23 cellular contexts compared by ENCODE assay signal in genomic region chr1:75625795-75626194, GRCh38. TPM values are rescaled to one million over a fixed set of nuclear protein-coding genes. Genes with fewer than 3 reads are reported as not detected.
A peak's percentile ranks its signal among the peaks of the same experiment; 100 is the strongest.
DNase-seq lines count a peak whose midpoint lies in the region; ATAC-seq, FAIRE-seq and TF ChIP-seq lines count a peak whose summit lies in the region.
"Had no signal": no experiment of that assay in that cellular context is flagged by ENCODE, and none has a peak within 500 bp of the region (broad histone marks: within the 10 kb centered on the region; RNA-seq: fewer than 3 reads in every experiment).

No MANE protein-coding gene starts in this region.

- no peak for ATAC-seq in K562

- H3K27ac ChIP-seq in OCI-LY3 (ENCODE audit: low read length): no peak overlapping the region
- no peak overlapping the region for H3K27ac ChIP-seq in K562 (ENCODE audit: extremely low read depth, low read depth, low read length)
- H3K27ac ChIP-seq in uterus: no peak overlapping the region
- H3K27ac ChIP-seq: C4-2B, Peyer's patch, SJSA1 had no signal

- TF ChIP-seq CTCF in Loucy (conservative IDR thresholded peaks at IDR 0.05; ENCODE audit: low read length): no peak
- no peak for TF ChIP-seq CTCF in OCI-LY3 (IDR thresholded peaks at IDR 0.05; ENCODE audit: low read depth, low read length)
- TF ChIP-seq CTCF in K562 (IDR thresholded peaks at IDR 0.05 in 2 of 3, conservative IDR thresholded peaks at IDR 0.05 in 1 of 3; ENCODE audit: insufficient read depth in 2 of 3, low read depth in 1 of 3, low read length in 3 of 3): no peak
- no peak for TF ChIP-seq CTCF in uterus (IDR thresholded peaks at IDR 0.05)

- no peaks in the 10 kb centered on the region for H3K36me3 ChIP-seq in Loucy (ENCODE audit: insufficient read depth, low read length)
- H3K36me3 ChIP-seq in OCI-LY3 (replicated peaks; ENCODE audit: low read depth, low read length): no peaks in the 10 kb centered on the region
- H3K36me3 ChIP-seq in K562 (ENCODE audit: control insufficient read depth, insufficient read depth, low read length): no peaks in the 10 kb centered on the region
- H3K36me3 ChIP-seq in uterus: no peaks in the 10 kb centered on the region
- H3K36me3 ChIP-seq: Peyer's patch, SJSA1 had no signal

- H3K9me1 ChIP-seq in K562 (ENCODE audit: control insufficient read depth, insufficient read depth, low read length): no peaks in the 10 kb centered on the region

- H3K9me2 ChIP-seq in Loucy (replicated peaks; ENCODE audit: low read depth, low read length): no peaks in the 10 kb centered on the region

- H3K4me1 ChIP-seq in Loucy (ENCODE audit: insufficient read depth, low read length, poor library complexity, severe bottlenecking) (peaks cover 10% of the 10 kb centered on the region), OCI-LY3 (ENCODE audit: low read length) (no peaks in the 10 kb centered on the region), K562 (replicated peaks in 1 of 2; ENCODE audit: control insufficient read depth in 2 of 2, insufficient read depth in 2 of 2, low read length in 2 of 2) (no peaks in the 10 kb centered on the region), uterus (no peaks in the 10 kb centered on the region)
- H3K4me1 ChIP-seq: Peyer's patch, SJSA1 had no signal

- H4K20me1 ChIP-seq in Loucy (ENCODE audit: insufficient read depth, low read length, poor library complexity, severe bottlenecking) (no peaks in the 10 kb centered on the region), OCI-LY3 (ENCODE audit: insufficient read depth, low read length) (no peaks in the 10 kb centered on the region), K562 (replicated peaks; ENCODE audit: control insufficient read depth, insufficient read depth, low read length) (no peaks in the 10 kb centered on the region)

- intact Hi-C loops in K562 (cut with micrococcal nuclease): no loop called here
- intact Hi-C loops in uterus (cut with DNase I; ENCODE audit: low total_unique reads): no loop called here

- no TSS peak for BruUV-seq in K562 (replicated peaks; lab: Mats Ljungman, UMichigan)

- POLR2A ChIA-PET in K562 (lab: Yijun Ruan, JAX): no interaction called here

- in situ Hi-C loops in K562 (cut with MboI): loop anchor here (10.0 kb wide), 1 partner anchor 371 kb away; no protein-coding TSS in a partner anchor

- CTCF ChIA-PET in K562 (lab: Yijun Ruan, JAX; ENCODE audit: low intra/inter-chr PET ratio): no interaction called here

- peak overlapping the region; percentile 17 for H3K4me2 ChIP-seq in Loucy (ENCODE audit: low read depth, low read length, poor library complexity, severe bottlenecking)
- H3K4me2 ChIP-seq in OCI-LY3 (ENCODE audit: low read length): 0 out of 2 replicates have a peak overlapping the region, but pooled peaks have one; percentile 13
- H3K4me2 ChIP-seq in K562 (ENCODE audit: insufficient read depth, low read length): no peak overlapping the region

- DNase-seq in NOMO-1 treated with DMSO at 0.1 percent for 48 hours (lab: John Stamatoyannopoulos, UW; ENCODE audit: unreplicated experiment): peak; percentile 22
- no peak for DNase-seq in NOMO-1 treated with dmso at 0.1 percent for 144 hours (lab: John Stamatoyannopoulos, UW; ENCODE audit: unreplicated experiment)
- no peak for DNase-seq in K562 (ENCODE audit: extremely low read depth in 1 of 4, low spot score in 3 of 4)
- no peak for DNase-seq in kidney glomerular epithelial cell (lab: John Stamatoyannopoulos, UW)
- DNase-seq in uterus: no peak
- DNase-seq in midbrain (lab: John Stamatoyannopoulos, UW): no peak
- DNase-seq: 8988T; Calu3; CD8-positive, alpha-beta memory T cell; DMS153; GOT3; HCEC 1CT; NCI-H1417; NCI-H1694 treated with DMSO at 0.1 percent for 48 hours; NCI-H446; NCI-H526; Peyer's patch had no signal

- no peak overlapping the region for H3K9ac ChIP-seq in Loucy (ENCODE audit: low read depth, low read length, poor library complexity, severe bottlenecking)
- no peak overlapping the region for H3K9ac ChIP-seq in OCI-LY3 (ENCODE audit: low read length)
- no peak overlapping the region for H3K9ac ChIP-seq in K562 (ENCODE audit: insufficient read depth in 1 of 2, low read depth in 2 of 2, low read length in 2 of 2)

- TF ChIP-seq RAD21 in K562 (CRISPR knock-in tag; conservative IDR thresholded peaks at IDR 0.05 in 1 of 2, IDR thresholded peaks at IDR 0.05 in 1 of 2): no peak

- no peaks in the 10 kb centered on the region for H3F3A ChIP-seq in Loucy (ENCODE audit: low read depth)

- H3K27me3 ChIP-seq in Loucy (ENCODE audit: insufficient read depth, low read length, poor library complexity, severe bottlenecking) (no peaks in the 10 kb centered on the region), OCI-LY3 (ENCODE audit: low read depth, low read length) (no peaks in the 10 kb centered on the region), K562 (ENCODE audit: control insufficient read depth in 2 of 2, insufficient read depth in 2 of 2, low read length in 2 of 2) (no peaks in the 10 kb centered on the region), uterus (no peaks in the 10 kb centered on the region)
- H3K27me3 ChIP-seq: Peyer's patch had no signal

- H3K79me2 ChIP-seq in Loucy (ENCODE audit: insufficient read depth, low read length): no peaks in the 10 kb centered on the region
- H3K79me2 ChIP-seq in OCI-LY3 (ENCODE audit: low read length): no peaks in the 10 kb centered on the region
- H3K79me2 ChIP-seq in K562 (ENCODE audit: control insufficient read depth, insufficient read depth, low read length): no peaks in the 10 kb centered on the region

- no peak overlapping the region for H3K4me3 ChIP-seq in Loucy (ENCODE audit: low read length, poor library complexity, severe bottlenecking)
- H3K4me3 ChIP-seq in OCI-LY3 (ENCODE audit: low read length): no peak overlapping the region
- no peak overlapping the region for H3K4me3 ChIP-seq in K562
- H3K4me3 ChIP-seq in uterus: no peak overlapping the region
- H3K4me3 ChIP-seq: Peyer's patch, SJSA1 had no signal

- no peaks in the 10 kb centered on the region for H3K9me3 ChIP-seq in Loucy (ENCODE audit: insufficient read depth, low read depth, low read length)
- no peaks in the 10 kb centered on the region for H3K9me3 ChIP-seq in OCI-LY3 (ENCODE audit: insufficient read depth, low read length)
- no peaks in the 10 kb centered on the region for H3K9me3 ChIP-seq in K562 (replicated peaks; ENCODE audit: control insufficient read depth, insufficient read depth, low read depth, low read length)
- H3K9me3 ChIP-seq in uterus: no peaks in the 10 kb centered on the region
- H3K9me3 ChIP-seq: Peyer's patch, SJSA1 had no signal

- FAIRE-seq in K562 (lab: Jason Lieb, UNC): no peak
- FAIRE-seq: G401.6, GM12892 had no signal

- no peak for TF ChIP-seq POLR2A in K562 (conservative IDR thresholded peaks at IDR 0.05)
- no peak for TF ChIP-seq POLR2A in uterus (IDR thresholded peaks at IDR 0.05)

- no peak for TF ChIP-seq EP300 in K562 (IDR thresholded peaks at IDR 0.05; ENCODE audit: low read length)

- WGBS in K562 (ENCODE audit: insufficient coverage, low coverage, missing lambda C conversion rate): 8% methylated on average over 3 of the region's 3 CpGs

- no peak overlapping the region for H2AFZ ChIP-seq in Loucy (ENCODE audit: low read length)
- no peak overlapping the region for H2AFZ ChIP-seq in OCI-LY3 (ENCODE audit: low read depth, low read length)
- H2AFZ ChIP-seq in K562 (ENCODE audit: low read depth, low read length): no peak overlapping the region

TF ChIP-seq in K562, 482 proteins besides CTCF, POLR2A, EP300 and RAD21 (continues in another document):
- TF ChIP-seq MAFG (tag; conservative IDR thresholded peaks at IDR 0.05) (no peak), NR1H2 (CRISPR knock-in tag; IDR thresholded peaks at IDR 0.05) (no peak), ZBTB17 (CRISPR knock-in tag; IDR thresholded peaks at IDR 0.05) (no peak), ZNF561 (CRISPR knock-in tag; conservative IDR thresholded peaks at IDR 0.05) (no peak), GABPA (tag; conservative IDR thresholded peaks at IDR 0.05; ENCODE audit: low read depth) (peak; percentile 67), NCOA4 (IDR thresholded peaks at IDR 0.05; ENCODE audit: partially characterized antibody) (no peak), NFE2L1 (tag; IDR thresholded peaks at IDR 0.05; ENCODE audit: borderline replicate concordance, low read depth) (no peak), ZNF764 (CRISPR knock-in tag; IDR thresholded peaks at IDR 0.05; ENCODE audit: low read depth) (no peak)

RNA-seq across cellular contexts. Expression of gene SLC44A5, which starts 14.9 kb away (rescaled TPM):
- 8.0 and 18.5 TPM in 2 replicates for total RNA-seq in K562 (2011; cell fraction: chromatin; rRNA removed; ENCODE audit: low replicate concordance)
- 3.5 and 4.7 TPM in 2 replicates for total RNA-seq in K562 (2011; cell fraction: nucleolus; rRNA removed)
- total RNA-seq in K562 (2011; cell fraction: nucleoplasm; rRNA removed): 8.0 and 13.5 TPM in 2 replicates
- total RNA-seq in K562 (2014; rRNA removed) (1.2 and 2.1 TPM in 2 replicates), K562 (2014; rRNA removed; fragmentation: Illumina TruSeq; extraction: Trizol) (4.3 and 4.5 TPM in 2 replicates), K562 (2015; rRNA removed; fragmentation: Illumina TruSeq; extraction: Trizol) (3.1 and 3.4 TPM in 2 replicates), K562 (2021) (1.9 and 2.1 TPM in 2 replicates), uterus (1 to 10 TPM in 3 of 4 donors, not detected in 1; 1.6 to 5.5 (median 5.4) TPM)
- polyA plus RNA-seq in K562 (2011; rRNA removed) (4.1 and 10.1 TPM in 2 replicates), K562 (2014; fragmentation: Illumina TruSeq; extraction: Trizol) (3.2 and 3.6 TPM in 2 replicates), K562 (2014; fragmentation: Nextera tagmentation; extraction: Ambion mirVana) (1 to 10 TPM; 1.2 to 1.8 TPM), K562 (2014; rRNA removed) (3.2 and 4.1 TPM in 2 replicates)
- polyA plus RNA-seq in K562 (2011; cell fraction: cytosol; rRNA removed): 1.00 and 1.2 TPM in 2 replicates
- 4.9 and 12.0 TPM in 2 replicates for polyA plus RNA-seq in K562 (2011; cell fraction: nucleus; rRNA removed)
- 2.0 and 5.6 TPM in 2 replicates for polyA plus RNA-seq in K562 (2012)
- 3.1 and 7.0 TPM in 2 replicates for polyA minus RNA-seq in K562 (2011; rRNA and poly(A)+ RNA removed)
- polyA minus RNA-seq in K562 (2011; cell fraction: cytosol; rRNA and poly(A)+ RNA removed): 0.36 and 2.0 TPM in 2 replicates
- polyA minus RNA-seq in K562 (2011; cell fraction: nucleus; rRNA and poly(A)+ RNA removed): 4.0 and 7.0 TPM in 2 replicates
